2 cellular contexts compared by ENCODE assay signal in genomic region chr20:44541957-44542356, GRCh38.
TF ChIP-seq lines count a peak whose summit lies in the region.

No MANE protein-coding gene starts in this region.

TF ChIP-seq in liver, 16 proteins besides CTCF, POLR2A, EP300 and RAD21:
- no peak for TF ChIP-seq NR2F2 (IDR thresholded peaks at IDR 0.05)
- TF ChIP-seq HNF4A (conservative IDR thresholded peaks at IDR 0.05): peak in 1 of 2 donors; percentile 21
- no peak for TF ChIP-seq ZBTB33 (IDR thresholded peaks at IDR 0.05)
- no peak for TF ChIP-seq SP1 (IDR thresholded peaks at IDR 0.05)
- TF ChIP-seq GABPA (IDR thresholded peaks at IDR 0.05 in 1 of 2, conservative IDR thresholded peaks at IDR 0.05 in 1 of 2): no peak
- peak; percentile 33 to 86 for TF ChIP-seq RXRA (IDR thresholded peaks at IDR 0.05)
- no peak for TF ChIP-seq YY1 (IDR thresholded peaks at IDR 0.05)
- no peak for TF ChIP-seq FOXA2 (IDR thresholded peaks at IDR 0.05)
TF ChIP-seq in liver: peak in this region for 2.

TF ChIP-seq in HepG2, 621 proteins besides CTCF, POLR2A, EP300 and RAD21:
- TF ChIP-seq ZNF773 (CRISPR knock-in tag; IDR thresholded peaks at IDR 0.05; ENCODE audit: borderline replicate concordance) (no peak), RXRA (CRISPR knock-in tag; IDR thresholded peaks at IDR 0.05) (no peak), PBX3 (CRISPR knock-in tag; IDR thresholded peaks at IDR 0.05; ENCODE audit: borderline replicate concordance) (no peak), AHDC1 (CRISPR knock-in tag; IDR thresholded peaks at IDR 0.05; ENCODE audit: borderline replicate concordance) (no peak), JUN (CRISPR knock-in tag; IDR thresholded peaks at IDR 0.05) (no peak), ZNF17 (CRISPR knock-in tag; IDR thresholded peaks at IDR 0.05) (no peak), YEATS2 (CRISPR knock-in tag; IDR thresholded peaks at IDR 0.05; ENCODE audit: borderline replicate concordance) (no peak), ZNF513 (CRISPR knock-in tag; conservative IDR thresholded peaks at IDR 0.05) (no peak), HBP1 (CRISPR knock-in tag; IDR thresholded peaks at IDR 0.05; ENCODE audit: low read depth) (no peak)
